ENCODE assay signal across 27 cellular contexts in genomic region chr19:855566-856120, GRCh38. TPM values are rescaled to one million over a fixed set of nuclear protein-coding genes. Genes with fewer than 3 reads are reported as not detected.
"Had no signal": no experiment of that assay in that cellular context is flagged by ENCODE, and none has a peak within 500 bp of the region (broad histone marks: within the 10 kb centered on the region; RNA-seq: fewer than 3 reads in every experiment).

No MANE protein-coding gene starts in this region.

- H3K36me3 ChIP-seq: heart left ventricle, neutrophil, suprapubic skin, thyroid gland, upper lobe of left lung, vagina had no signal

- H3K27ac Mint-ChIP-seq: naive thymus-derived CD4-positive, alpha-beta T cell; nephron progenitor cell had no signal

- FAIRE-seq: endometrium, frontal cortex, small intestine had no signal

- H3K27ac ChIP-seq: heart left ventricle, neutrophil, suprapubic skin, thyroid gland, upper lobe of left lung, vagina had no signal

- H3K4me3 Mint-ChIP-seq: naive thymus-derived CD4-positive, alpha-beta T cell; nephron progenitor cell had no signal

- ATAC-seq: esophagus mucosa; heart left ventricle; left lobe of liver; naive thymus-derived CD4-positive, alpha-beta T cell had no signal

- H3K9me3 ChIP-seq: heart left ventricle, neutrophil, suprapubic skin, thyroid gland, upper lobe of left lung, vagina had no signal

- H3K4me1 Mint-ChIP-seq: nephron progenitor cell had no signal

- H3K9me3 Mint-ChIP-seq: nephron progenitor cell had no signal

- H3K27me3 ChIP-seq: thyroid gland had no signal

- H3K4me3 ChIP-seq: heart left ventricle, suprapubic skin, thyroid gland, upper lobe of left lung, vagina had no signal

- H3K36me3 Mint-ChIP-seq: naive thymus-derived CD4-positive, alpha-beta T cell had no signal

- DNase-seq: effector memory CD4-positive, alpha-beta T cell; hippocampal formation; kidney glomerular epithelial cell; mammary epithelial cell; naive thymus-derived CD4-positive, alpha-beta T cell; nephron progenitor cell; posterior cingulate gyrus; small intestine; stimulated activated CD4-positive, alpha-beta T cell treated with anti-CD3 and anti-CD28 coated beads, Interleukin-12 subunit alpha, Interleukin-12 subunit beta, amount 100 ng/mL, for 4 hours; stimulated activated naive CD4-positive, alpha-beta T cell; thyroid gland had no signal

RNA-seq across cellular contexts. Expression of gene ELANE, which starts 3.5 kb away (rescaled TPM):
- total RNA-seq: esophagus mucosa, frontal cortex, glomerular endothelial cell, mammary epithelial cell, pulmonary artery endothelial cell, vagina had no signal
- polyA plus RNA-seq: mammary epithelial cell; naive thymus-derived CD4-positive, alpha-beta T cell had no signal

RNA-seq across cellular contexts. Expression of gene PRTN3, which starts 14.8 kb away (rescaled TPM):
- total RNA-seq: esophagus mucosa, fibroblast of lung, glomerular endothelial cell, mammary epithelial cell, osteoblast, pulmonary artery endothelial cell, suprapubic skin, thyroid gland, vagina had no signal
- polyA plus RNA-seq: fibroblast of lung; mammary epithelial cell; naive thymus-derived CD4-positive, alpha-beta T cell; small intestine had no signal

RNA-seq across cellular contexts. Expression of gene AZU1, which starts 28.0 kb away (rescaled TPM):
- total RNA-seq: esophagus mucosa, glomerular endothelial cell, mammary epithelial cell, osteoblast, pulmonary artery endothelial cell, thyroid gland, vagina had no signal
- polyA plus RNA-seq: fibroblast of lung; mammary epithelial cell; naive thymus-derived CD4-positive, alpha-beta T cell; small intestine had no signal

RNA-seq across cellular contexts. Expression of gene PLPPR3, which starts 33.9 kb away (rescaled TPM):
- total RNA-seq: esophagus mucosa; left lobe of liver; lower leg skin; mesenteric fat pad; mononuclear cell; naive thymus-derived CD4-positive, alpha-beta T cell; suprapubic skin; thyroid gland; vagina had no signal
- polyA plus RNA-seq: heart left ventricle; mammary epithelial cell; naive thymus-derived CD4-positive, alpha-beta T cell had no signal
